Comparison of ENCODE assay signal across 34 cellular contexts in genomic region chr9:33475357-33475756, GRCh38. TPM values are rescaled to one million over a fixed set of nuclear protein-coding genes. Genes with fewer than 3 reads are reported as not detected.
DNase-seq lines count a peak whose midpoint lies in the region; TF ChIP-seq lines count a peak whose summit lies in the region.
"Had no signal": no experiment of that assay in that cellular context is flagged by ENCODE, and none has a peak within 500 bp of the region (broad histone marks: within the 10 kb centered on the region; RNA-seq: fewer than 3 reads in every experiment).

No MANE protein-coding gene starts in this region.

- H3K27me3 Mint-ChIP-seq in activated naive CD8-positive, alpha-beta T cell, result no peaks in the 10 kb centered on the region
- H3K27me3 Mint-ChIP-seq in activated naive CD8-positive, alpha-beta T cell treated with anti-CD3 and anti-CD28 coated beads for 36 hours, result no peaks in the 10 kb centered on the region
- H3K27me3 Mint-ChIP-seq in immature natural killer cell (ENCODE audit: low read depth in 3 of 3), result peaks cover 6 to 8% (median 6%) of the 10 kb centered on the region in 3 donors
- H3K27me3 Mint-ChIP-seq: activated CD4-positive, alpha-beta memory T cell treated with anti-CD3 and anti-CD28 coated beads for 36 hours; naive thymus-derived CD4-positive, alpha-beta T cell had no signal

- H3K36me3 ChIP-seq in HEK293 (ENCODE audit: control insufficient read depth in 2 of 2, insufficient read depth in 1 of 2, low read length in 2 of 2) (peaks cover 8 to 19% of the 10 kb centered on the region in 2 experiments), testis (ENCODE audit: low read depth, missing control alignments) (no peaks in the 10 kb centered on the region)
- H3K36me3 ChIP-seq: ovary had no signal

- TF ChIP-seq POLR2A in testis (IDR thresholded peaks at IDR 0.05), result no peak

- intact Hi-C loops in testis (cut with DNase I; ENCODE audit: low total_unique reads), result no loop called here

- no peak overlapping the region for H3K27ac ChIP-seq in HEK293 (ENCODE audit: extremely low read depth, low read depth, low read length)
- no peak overlapping the region for H3K27ac ChIP-seq in testis
- H3K27ac ChIP-seq: BLaER1, brain microvascular endothelial cell, KMS-11, ovary, PC-9, thyroid gland had no signal

- H3K4me1 ChIP-seq in HEK293 (ENCODE audit: control insufficient read depth, insufficient read depth, low read length) (no peaks in the 10 kb centered on the region), testis (peaks cover 14% of the 10 kb centered on the region)

- H3K4me3 Mint-ChIP-seq in activated naive CD8-positive, alpha-beta T cell, result peak overlapping the region; percentile 20
- no peak overlapping the region for H3K4me3 Mint-ChIP-seq in activated naive CD8-positive, alpha-beta T cell treated with anti-CD3 and anti-CD28 coated beads for 36 hours
- peak overlapping the region in 4 of 5 donors; percentile 6 to 51 (median 18) for H3K4me3 Mint-ChIP-seq in immature natural killer cell

- H3K4me1 Mint-ChIP-seq in activated naive CD8-positive, alpha-beta T cell (ENCODE audit: low read depth), result peaks cover 23% of the 10 kb centered on the region
- peaks cover 18% of the 10 kb centered on the region for H3K4me1 Mint-ChIP-seq in activated naive CD8-positive, alpha-beta T cell treated with anti-CD3 and anti-CD28 coated beads for 36 hours
- peaks cover 20 to 36% of the 10 kb centered on the region in 2 donors for H3K4me1 Mint-ChIP-seq in immature natural killer cell

- no peaks in the 10 kb centered on the region for H3K9me3 ChIP-seq in HEK293 (ENCODE audit: control insufficient read depth, insufficient read depth, low read depth, low read length)
- no peaks in the 10 kb centered on the region for H3K9me3 ChIP-seq in testis
- H3K9me3 ChIP-seq: BLaER1, Caco-2, gastroesophageal sphincter, ovary, stomach, thyroid gland had no signal

- CTCF ChIA-PET in HEK293 (lab: Yijun Ruan, JAX), result interaction anchor here (0.6 to 4.5 kb wide), 7 partner anchors 9 to 784 kb away, joined by 3 to 30 read pairs (median 9); partner anchors contain the start of gene AQP7

- no peaks in the 10 kb centered on the region for H3K9me3 Mint-ChIP-seq in activated naive CD8-positive, alpha-beta T cell (ENCODE audit: low read depth)
- H3K9me3 Mint-ChIP-seq in activated naive CD8-positive, alpha-beta T cell treated with anti-CD3 and anti-CD28 coated beads for 36 hours, result no peaks in the 10 kb centered on the region
- H3K9me3 Mint-ChIP-seq in immature natural killer cell, result no peaks in the 10 kb centered on the region
- H3K9me3 Mint-ChIP-seq: activated CD4-positive, alpha-beta memory T cell treated with anti-CD3 and anti-CD28 coated beads for 36 hours; H9; naive thymus-derived CD4-positive, alpha-beta T cell had no signal

- H3K27ac Mint-ChIP-seq in activated naive CD8-positive, alpha-beta T cell, result no peak overlapping the region
- no peak overlapping the region for H3K27ac Mint-ChIP-seq in activated naive CD8-positive, alpha-beta T cell treated with anti-CD3 and anti-CD28 coated beads for 36 hours
- H3K27ac Mint-ChIP-seq in immature natural killer cell, result peak overlapping the region in 2 of 6 donors; percentile 53 to 65
- H3K27ac Mint-ChIP-seq: activated CD4-positive, alpha-beta memory T cell treated with anti-CD3 and anti-CD28 coated beads for 36 hours; H9 had no signal

- POLR2A ChIA-PET in HEK293 (lab: Yijun Ruan, JAX), result interaction anchor here (1.1 to 2.1 kb wide), 2 partner anchors 9 to 48 kb away, joined by 3 to 34 read pairs; partner anchors contain the start of gene ANKRD18B

- 86 to 89% methylated on average over 1 of the region's 1 CpG for WGBS in testis, 2 donors

- TF ChIP-seq CTCF in HEK293 (tag by site-specific recombination; IDR thresholded peaks at IDR 0.05) (no peak), testis (IDR thresholded peaks at IDR 0.05) (no peak)

- no peak overlapping the region for H3K4me3 ChIP-seq in HEK293 (ENCODE audit: low read depth, low read length)
- H3K4me3 ChIP-seq in testis, result no peak overlapping the region
- H3K4me3 ChIP-seq: thyroid gland had no signal

- peaks cover 4% of the 10 kb centered on the region for H3K36me3 Mint-ChIP-seq in activated naive CD8-positive, alpha-beta T cell
- peaks cover 22% of the 10 kb centered on the region for H3K36me3 Mint-ChIP-seq in activated naive CD8-positive, alpha-beta T cell treated with anti-CD3 and anti-CD28 coated beads for 36 hours
- peaks cover 6 to 13% (median 12%) of the 10 kb centered on the region in 3 donors for H3K36me3 Mint-ChIP-seq in immature natural killer cell

- DNase-seq in activated naive CD8-positive, alpha-beta T cell treated with anti-CD3 and anti-CD28 coated beads for 36 hours, result no peak
- DNase-seq in immature natural killer cell, result no peak
- peak; percentile 1 for DNase-seq in testis
- DNase-seq in SIG-M5 treated with dmso at 0.1 percent for 504 hours (lab: John Stamatoyannopoulos, UW; ENCODE audit: unreplicated experiment), result no peak
- no peak for DNase-seq in foreskin melanocyte
- DNase-seq: activated CD4-positive, alpha-beta memory T cell treated with anti-CD3 and anti-CD28 coated beads for 36 hours; activated CD4-positive, CD25-positive, alpha-beta regulatory T cell treated with anti-CD3 and anti-CD28 coated beads, Interleukin-2, amount 50 U/mL, for 72 hours; activated gamma-delta T cell; amniotic stem cell; brain microvascular endothelial cell; Caco-2; DMS53; H9; kidney glomerular epithelial cell; midbrain; MM.1S; naive thymus-derived CD4-positive, alpha-beta T cell; NCI-H1417 treated with DMSO at 0.1 percent for 48 hours; NCI-H2081 treated with DMSO at 0.1 percent for 48 hours; NCI-H2227 treated with DMSO at 0.1 percent for 48 hours; NCI-H526 treated with DMSO at 0.1 percent for 48 hours; right cardiac atrium; stimulated activated CD4-positive, alpha-beta T cell treated with anti-CD3 and anti-CD28 coated beads, Interleukin-1b, Interleukin-23, amount 100 ng/mL, for 48 hours; stomach; thyroid gland had no signal

- no peaks in the 10 kb centered on the region for H3K27me3 ChIP-seq in testis
- H3K27me3 ChIP-seq: BLaER1, brain microvascular endothelial cell, gastroesophageal sphincter, ovary, stomach, thyroid gland had no signal

TF ChIP-seq in HEK293, 187 proteins besides CTCF, POLR2A, EP300 and RAD21:
- TF ChIP-seq ZNF184 (tag by site-specific recombination; IDR thresholded peaks at IDR 0.05), result no peak
- no peak for TF ChIP-seq OVOL3 (tag by site-specific recombination; IDR thresholded peaks at IDR 0.05)
- no peak for TF ChIP-seq ZNF558 (tag by site-specific recombination; IDR thresholded peaks at IDR 0.05)
- TF ChIP-seq, protein P1, sequence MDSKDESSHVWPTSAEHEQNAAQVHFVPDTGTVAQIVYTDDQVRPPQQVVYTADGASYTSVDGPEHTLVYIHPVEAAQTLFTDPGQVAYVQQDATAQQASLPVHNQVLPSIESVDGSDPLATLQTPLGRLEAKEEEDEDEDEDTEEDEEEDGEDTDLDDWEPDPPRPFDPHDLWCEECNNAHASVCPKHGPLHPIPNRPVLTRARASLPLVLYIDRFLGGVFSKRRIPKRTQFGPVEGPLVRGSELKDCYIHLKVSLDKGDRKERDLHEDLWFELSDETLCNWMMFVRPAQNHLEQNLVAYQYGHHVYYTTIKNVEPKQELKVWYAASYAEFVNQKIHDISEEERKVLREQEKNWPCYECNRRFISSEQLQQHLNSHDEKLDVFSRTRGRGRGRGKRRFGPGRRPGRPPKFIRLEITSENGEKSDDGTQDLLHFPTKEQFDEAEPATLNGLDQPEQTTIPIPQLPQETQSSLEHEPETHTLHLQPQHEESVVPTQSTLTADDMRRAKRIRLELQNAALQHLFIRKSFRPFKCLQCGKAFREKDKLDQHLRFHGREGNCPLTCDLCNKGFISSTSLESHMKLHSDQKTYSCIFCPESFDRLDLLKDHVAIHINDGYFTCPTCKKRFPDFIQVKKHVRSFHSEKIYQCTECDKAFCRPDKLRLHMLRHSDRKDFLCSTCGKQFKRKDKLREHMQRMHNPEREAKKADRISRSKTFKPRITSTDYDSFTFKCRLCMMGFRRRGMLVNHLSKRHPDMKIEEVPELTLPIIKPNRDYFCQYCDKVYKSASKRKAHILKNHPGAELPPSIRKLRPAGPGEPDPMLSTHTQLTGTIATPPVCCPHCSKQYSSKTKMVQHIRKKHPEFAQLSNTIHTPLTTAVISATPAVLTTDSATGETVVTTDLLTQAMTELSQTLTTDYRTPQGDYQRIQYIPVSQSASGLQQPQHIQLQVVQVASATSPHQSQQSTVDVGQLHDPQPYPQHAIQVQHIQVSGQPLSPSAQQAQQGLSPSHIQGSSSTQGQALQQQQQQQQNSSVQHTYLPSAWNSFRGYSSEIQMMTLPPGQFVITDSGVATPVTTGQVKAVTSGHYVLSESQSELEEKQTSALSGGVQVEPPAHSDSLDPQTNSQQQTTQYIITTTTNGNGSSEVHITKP (tag by site-specific recombination; IDR thresholded peaks at IDR 0.05), result peak; percentile 80
- TF ChIP-seq ZNF560 (tag by site-specific recombination; IDR thresholded peaks at IDR 0.05; ENCODE audit: borderline replicate concordance), result no peak
- no peak for TF ChIP-seq ZNF311 (tag by site-specific recombination; IDR thresholded peaks at IDR 0.05; ENCODE audit: borderline replicate concordance)
- TF ChIP-seq ZNF473 (tag by site-specific recombination; IDR thresholded peaks at IDR 0.05), result no peak
TF ChIP-seq in HEK293: peak in this region for 1.

RNA-seq across cellular contexts. Expression of gene NOL6, which starts 1.6 kb away (rescaled TPM):
- 10 to 100 TPM; 80.8 to 82.2 TPM for total RNA-seq in activated naive CD8-positive, alpha-beta T cell treated with anti-CD3 and anti-CD28 coated beads for 36 hours
- polyA plus RNA-seq in immature natural killer cell (10 to 100 TPM in 2 of 3 donors, 1 to 10 TPM in 1; 9.7 to 21.7 (median 18.8) TPM), testis (ENCODE audit: insufficient read depth, low read depth, low replicate concordance) (51.6 TPM)
- total RNA-seq in testis, result 10 to 100 TPM; 40.4 to 45.4 TPM

RNA-seq across cellular contexts. Expression of gene AQP3, which starts 28.0 kb away (rescaled TPM):
- total RNA-seq in activated naive CD8-positive, alpha-beta T cell treated with anti-CD3 and anti-CD28 coated beads for 36 hours, result 1 to 10 TPM; 2.3 to 2.9 TPM
- 1 to 10 TPM; 5.2 to 7.9 (median 5.4) TPM for polyA plus RNA-seq in immature natural killer cell
- 1 to 10 TPM; 4.6 to 9.0 TPM for total RNA-seq in testis
- polyA plus RNA-seq in testis (ENCODE audit: insufficient read depth, low read depth, low replicate concordance), result 6.3 TPM
- total RNA-seq: G401 had no signal

RNA-seq across cellular contexts. Expression of gene ANKRD18B, which starts 48.7 kb away (rescaled TPM):
- under 1 TPM; 0.14 to 0.56 TPM for total RNA-seq in activated naive CD8-positive, alpha-beta T cell treated with anti-CD3 and anti-CD28 coated beads for 36 hours
- polyA plus RNA-seq in immature natural killer cell, result not detected
- 10 to 100 TPM; 33.6 to 49.4 TPM for total RNA-seq in testis
- 6.3 TPM for polyA plus RNA-seq in testis (ENCODE audit: insufficient read depth, low read depth, low replicate concordance)
- total RNA-seq: stomach had no signal
- polyA plus RNA-seq: naive thymus-derived CD4-positive, alpha-beta T cell; smooth muscle cell had no signal

Comparison
In these comparisons a context has a peak if more than half of its experiments do, and no peak if none do; other contexts are left out.
1. RNA of gene ANKRD18B, which starts 48.7 kb away (total RNA-seq): 33.6 to 49.4 TPM in testis; 0.14 to 0.56 TPM in activated naive CD8-positive, alpha-beta T cell treated with anti-CD3 and anti-CD28 coated beads for 36 hours; every median in the first group is over 10 times any median in the second.